1 cellular context compared by ENCODE assay signal in genomic region chr3:184811999-184812844, GRCh38.
TF ChIP-seq lines count a peak whose summit lies in the region.

Gene VPS8 (plus strand): TSS chr3:184812166. CDS start chr3:184824633, 12,467 bp downstream.

TF ChIP-seq in K562, 482 proteins besides CTCF, POLR2A, EP300 and RAD21 (continued from another document and continues in another):
- TF ChIP-seq MITF (IDR thresholded peaks at IDR 0.05) (peak; percentile 68), NR4A1 (CRISPR knock-in tag; IDR thresholded peaks at IDR 0.05) (0 out of 2 replicates have a peak, but pooled peaks have one; percentile 67), NR4A1 (tag; IDR thresholded peaks at IDR 0.05) (no peak), ELF1 (tag; IDR thresholded peaks at IDR 0.05) (peak; percentile 96), HDAC1 (IDR thresholded peaks at IDR 0.05) (peak in 1 of 2 experiments; percentile 90; a peak in 2 of 4 replicates), E2F8 (IDR thresholded peaks at IDR 0.05; ENCODE audit: low read depth, partially characterized antibody) (no peak), HDAC3 (IDR thresholded peaks at IDR 0.05; ENCODE audit: borderline replicate concordance, partially characterized antibody) (no peak), ZNF395 (CRISPR knock-in tag; IDR thresholded peaks at IDR 0.05) (0 out of 2 replicates have a peak, but pooled peaks have one; percentile 21), ETV6 (IDR thresholded peaks at IDR 0.05; ENCODE audit: borderline replicate concordance in 1 of 2, low read depth in 2 of 2, low read length in 1 of 2) (no peak), ETV6 (CRISPR knock-in tag; IDR thresholded peaks at IDR 0.05; ENCODE audit: borderline replicate concordance) (no peak), MAX (CRISPR knock-in tag; IDR thresholded peaks at IDR 0.05) (peak; percentile 72), CTCFL (IDR thresholded peaks at IDR 0.05; ENCODE audit: borderline replicate concordance, insufficient read depth, low read depth, low read length, poor library complexity, severe bottlenecking) (peak; percentile 95), ZNF282 (CRISPR knock-in tag; IDR thresholded peaks at IDR 0.05) (peak; percentile 61; the same call in 1 of the 2 replicates), MNT (conservative IDR thresholded peaks at IDR 0.05) (peak; percentile 91 to 94), TAF7 (tag; IDR thresholded peaks at IDR 0.05) (peak; percentile 46; the same call in 1 of the 2 replicates), SIN3A (IDR thresholded peaks at IDR 0.05; ENCODE audit: borderline replicate concordance in 2 of 2, control insufficient read depth in 1 of 2, low read depth in 2 of 2, low read length in 2 of 2) (peak in 1 of 2 experiments; percentile 41; a peak in 2 of 4 replicates), TAF15 (IDR thresholded peaks at IDR 0.05; ENCODE audit: low read depth, low read length) (no peak), DDX20 (tag; IDR thresholded peaks at IDR 0.05; ENCODE audit: low read depth) (no peak), SP2 (IDR thresholded peaks at IDR 0.05; ENCODE audit: extremely low read depth, low read depth, low read length, poor library complexity, severe bottlenecking) (no peak), CREM (IDR thresholded peaks at IDR 0.05; ENCODE audit: low read depth) (peak; percentile 53; the same call in 1 of the 2 replicates), HMGN3 (IDR thresholded peaks at IDR 0.05; ENCODE audit: borderline replicate concordance, extremely low read depth, insufficient read length, low read depth, low read length) (peak; percentile 76), TFAP4 (CRISPR knock-in tag; IDR thresholded peaks at IDR 0.05; ENCODE audit: borderline replicate concordance) (peak; percentile 66), SREBF2 (CRISPR knock-in tag; IDR thresholded peaks at IDR 0.05) (peak; percentile 93; the same call in 1 of the 2 replicates), ESRRA (IDR thresholded peaks at IDR 0.05; ENCODE audit: borderline replicate concordance, low read depth) (peak; percentile 69; the same call in 1 of the 2 replicates), ZNF551 (CRISPR knock-in tag; IDR thresholded peaks at IDR 0.05) (no peak), ZNF354B (CRISPR knock-in tag; IDR thresholded peaks at IDR 0.05) (no peak), MAZ (CRISPR knock-in tag; conservative IDR thresholded peaks at IDR 0.05 in 1 of 2, IDR thresholded peaks at IDR 0.05 in 1 of 2) (peak; percentile 56 to 78; a peak in 3 of 4 replicates), KLF13 (tag; IDR thresholded peaks at IDR 0.05; ENCODE audit: borderline replicate concordance, low read depth) (peak; percentile 87; the same call in 1 of the 2 replicates), AFF4 (CRISPR knock-in tag; IDR thresholded peaks at IDR 0.05) (no peak), NFIC (IDR thresholded peaks at IDR 0.05) (peak; percentile 36; the same call in 1 of the 2 replicates), CREB1 (IDR thresholded peaks at IDR 0.05) (0 out of 2 replicates have a peak, but pooled peaks have one; percentile 15), CREB1 (CRISPR knock-in tag; IDR thresholded peaks at IDR 0.05) (peak; percentile 41; the same call in 1 of the 2 replicates), ZNF740 (CRISPR knock-in tag; IDR thresholded peaks at IDR 0.05) (peak; percentile 84), ZNF740 (tag; IDR thresholded peaks at IDR 0.05) (no peak), FOSL1 (tag; conservative IDR thresholded peaks at IDR 0.05) (no peak), FOS (IDR thresholded peaks at IDR 0.05; ENCODE audit: extremely low read depth, insufficient read length) (no peak), FOXK2 (conservative IDR thresholded peaks at IDR 0.05 in 1 of 2, IDR thresholded peaks at IDR 0.05 in 1 of 2; ENCODE audit: low read depth in 2 of 2) (peak; percentile 21 to 68; a peak in 1 of 4 replicates), NFYB (IDR thresholded peaks at IDR 0.05; ENCODE audit: extremely low read depth, insufficient read length) (no peak), ZC3H8 (IDR thresholded peaks at IDR 0.05) (no peak), RAD51 (IDR thresholded peaks at IDR 0.05; ENCODE audit: borderline replicate concordance, low read depth) (peak; percentile 97), ZBTB8A (IDR thresholded peaks at IDR 0.05; ENCODE audit: partially characterized antibody) (no peak), GTF2A2 (tag; IDR thresholded peaks at IDR 0.05) (no peak), GTF2F1 (IDR thresholded peaks at IDR 0.05; ENCODE audit: low read depth, low read length) (0 out of 2 replicates have a peak, but pooled peaks have one; percentile 30), NCOR1 (IDR thresholded peaks at IDR 0.05) (no peak), ZNF449 (CRISPR knock-in tag; IDR thresholded peaks at IDR 0.05) (no peak), RBFOX2 (IDR thresholded peaks at IDR 0.05; ENCODE audit: low read depth, low read length) (peak; percentile 82), TOE1 (IDR thresholded peaks at IDR 0.05; ENCODE audit: borderline replicate concordance) (peak; percentile 96), TOE1 (CRISPR knock-in tag; IDR thresholded peaks at IDR 0.05; ENCODE audit: borderline replicate concordance, low read depth) (no peak)
